In the genomic region with DNA sequence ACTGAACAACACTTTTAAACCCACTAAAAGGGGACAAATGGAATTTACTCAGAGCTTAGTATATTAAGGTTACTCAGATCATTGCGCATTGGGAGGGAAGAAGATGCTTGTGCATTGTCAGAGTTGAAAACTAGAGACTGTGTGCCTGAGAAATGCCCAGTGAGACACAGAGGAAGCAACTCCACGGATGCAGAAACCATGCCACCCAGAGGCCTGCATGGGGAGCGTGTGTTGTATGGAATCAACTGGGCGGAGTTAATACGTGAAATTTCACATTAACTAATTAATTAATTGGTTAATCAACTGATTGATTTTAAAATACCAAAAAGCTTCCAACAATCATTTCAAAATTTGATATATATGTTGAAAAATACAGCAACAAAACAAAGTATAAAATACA, we compare ENCODE assay signal across 14 cellular contexts.
DNase-seq lines count a peak whose midpoint lies in the region; ATAC-seq and TF ChIP-seq lines count a peak whose summit lies in the region.
"Had no signal": no experiment of that assay in that cellular context is flagged by ENCODE, and none has a peak within 500 bp of the region (broad histone marks: within the 10 kb centered on the region; RNA-seq: fewer than 3 reads in every experiment).

No MANE protein-coding gene starts in this region.

- H3K36me3 ChIP-seq in GM23338 (ENCODE audit: insufficient read depth) (no peaks in the 10 kb centered on the region), RWPE2 (ENCODE audit: low read depth) (no peaks in the 10 kb centered on the region)
- H3K36me3 ChIP-seq: adrenal gland, sigmoid colon, SJSA1 had no signal

- H3K4me3 Mint-ChIP-seq in GM23338: no peak overlapping the region
- H3K4me3 Mint-ChIP-seq: CD8-positive, alpha-beta T cell had no signal

- H3K9me3 ChIP-seq in AG04450 (ENCODE audit: control insufficient read depth, insufficient read depth, low read length) (no peaks in the 10 kb centered on the region), RWPE2 (ENCODE audit: severe bottlenecking) (no peaks in the 10 kb centered on the region)
- H3K9me3 ChIP-seq: adrenal gland, sigmoid colon, SJSA1 had no signal

- H3K9me2 ChIP-seq in GM23338 (ENCODE audit: insufficient read depth): no peaks in the 10 kb centered on the region

- H3K27ac ChIP-seq in AG04450 (ENCODE audit: low read depth, low read length) (no peak overlapping the region), GM23338 (ENCODE audit: low read depth) (no peak overlapping the region), RWPE2 (ENCODE audit: poor library complexity, severe bottlenecking) (no peak overlapping the region)
- H3K27ac ChIP-seq: adrenal gland, KMS-11, sigmoid colon, SJSA1 had no signal

- no peaks in the 10 kb centered on the region for H3K36me3 Mint-ChIP-seq in GM23338 (ENCODE audit: low read depth)
- H3K36me3 Mint-ChIP-seq: CD8-positive, alpha-beta T cell had no signal

- peak; percentile 42 for TF ChIP-seq CTCF in AG04450 (IDR thresholded peaks at IDR 0.05; ENCODE audit: low read depth, low read length)
- TF ChIP-seq CTCF in GM23338 (conservative IDR thresholded peaks at IDR 0.05; ENCODE audit: low read depth in 2 of 2): peak; percentile 33 to 58; a peak in 2 of 4 replicates
- peak; percentile 22 for TF ChIP-seq CTCF in RWPE2 (IDR thresholded peaks at IDR 0.05; ENCODE audit: poor library complexity, severe bottlenecking)

- H3K4me3 ChIP-seq in AG04450 (ENCODE audit: low read depth, low read length): no peak overlapping the region
- H3K4me3 ChIP-seq in GM23338: no peak overlapping the region
- no peak overlapping the region for H3K4me3 ChIP-seq in RWPE2 (ENCODE audit: severe bottlenecking)
- H3K4me3 ChIP-seq: adrenal gland, sigmoid colon, SJSA1 had no signal

- no peak overlapping the region for H2AFZ ChIP-seq in GM23338

- POLR2A ChIA-PET in AG04450 (lab: Yijun Ruan, JAX): no interaction called here

- no peaks in the 10 kb centered on the region for H4K20me1 ChIP-seq in GM23338 (replicated peaks; ENCODE audit: insufficient read depth)

- no peaks in the 10 kb centered on the region for H3K27me3 ChIP-seq in AG04450 (ENCODE audit: control insufficient read depth, insufficient read depth, low read length)
- H3K27me3 ChIP-seq in GM23338 (ENCODE audit: insufficient read depth): no peaks in the 10 kb centered on the region
- no peaks in the 10 kb centered on the region for H3K27me3 ChIP-seq in RWPE2 (ENCODE audit: insufficient read depth, poor library complexity, severe bottlenecking)
- H3K27me3 ChIP-seq: adrenal gland, sigmoid colon, SJSA1 had no signal

- no peak overlapping the region for H3K4me2 ChIP-seq in GM23338
- H3K4me2 ChIP-seq: KMS-11 had no signal

- ATAC-seq in GM23338: peak; percentile 77
- ATAC-seq in RWPE2 (ENCODE audit: low read depth): no peak
- ATAC-seq in HG03354 (IDR thresholded peaks at IDR 0.05; ENCODE audit: poor library complexity, severe bottlenecking, unreplicated experiment): no peak
- no peak for ATAC-seq in HG03520 (IDR thresholded peaks at IDR 0.05; ENCODE audit: unreplicated experiment)
- ATAC-seq: CD8-positive, alpha-beta T cell had no signal

- no peaks in the 10 kb centered on the region for H3F3A ChIP-seq in GM23338 (replicated peaks; ENCODE audit: low read depth)

- H3K4me1 ChIP-seq in GM23338 (ENCODE audit: insufficient read depth) (peaks cover 20% of the 10 kb centered on the region), RWPE2 (ENCODE audit: insufficient read depth, poor library complexity, severe bottlenecking) (peaks cover 4% of the 10 kb centered on the region)

- no peaks in the 10 kb centered on the region for H3K9me3 Mint-ChIP-seq in GM23338
- H3K9me3 Mint-ChIP-seq: CD8-positive, alpha-beta T cell had no signal

- H3K79me2 ChIP-seq in GM23338 (replicated peaks; ENCODE audit: insufficient read depth): no peaks in the 10 kb centered on the region

- CTCF ChIA-PET in AG04450 (lab: Charles Lee): interaction anchor here (0.9 to 1.3 kb wide), 4 partner anchors 14 to 392 kb away, joined by 3 to 4 read pairs (median 4); no protein-coding TSS in a partner anchor

- H3K4me1 Mint-ChIP-seq in GM23338: peaks cover 20% of the 10 kb centered on the region

- no peaks in the 10 kb centered on the region for H3K27me3 Mint-ChIP-seq in GM23338 (ENCODE audit: insufficient read depth, low read depth, poor library complexity)

- DNase-seq in AG04450 (ENCODE audit: low read depth, low spot score): no peak
- peak; percentile 35 for DNase-seq in GM23338 (ENCODE audit: low spot score)
- no peak for DNase-seq in RWPE2 (ENCODE audit: low spot score)
- DNase-seq in iPS-NIHi7 (ENCODE audit: extremely low spot score): peak; percentile 16
- DNase-seq in activated gamma-delta T cell (lab: John Stamatoyannopoulos, UW): no peak
- DNase-seq: activated CD8-positive, alpha-beta memory T cell treated with anti-CD3 and anti-CD28 coated beads, Interleukin-2, amount 50 U/mL, for 48 hours; adrenal gland; CD8-positive, alpha-beta T cell; dermis blood vessel endothelial cell; sigmoid colon had no signal

- 0 out of 2 replicates have a peak overlapping the region, but pooled peaks have one; percentile 30 for H3K27ac Mint-ChIP-seq in GM23338
- H3K27ac Mint-ChIP-seq: CD8-positive, alpha-beta T cell had no signal

TF ChIP-seq in GM23338, 12 proteins besides CTCF, POLR2A, EP300 and RAD21 (continues in another document):
- TF ChIP-seq, protein P1, sequence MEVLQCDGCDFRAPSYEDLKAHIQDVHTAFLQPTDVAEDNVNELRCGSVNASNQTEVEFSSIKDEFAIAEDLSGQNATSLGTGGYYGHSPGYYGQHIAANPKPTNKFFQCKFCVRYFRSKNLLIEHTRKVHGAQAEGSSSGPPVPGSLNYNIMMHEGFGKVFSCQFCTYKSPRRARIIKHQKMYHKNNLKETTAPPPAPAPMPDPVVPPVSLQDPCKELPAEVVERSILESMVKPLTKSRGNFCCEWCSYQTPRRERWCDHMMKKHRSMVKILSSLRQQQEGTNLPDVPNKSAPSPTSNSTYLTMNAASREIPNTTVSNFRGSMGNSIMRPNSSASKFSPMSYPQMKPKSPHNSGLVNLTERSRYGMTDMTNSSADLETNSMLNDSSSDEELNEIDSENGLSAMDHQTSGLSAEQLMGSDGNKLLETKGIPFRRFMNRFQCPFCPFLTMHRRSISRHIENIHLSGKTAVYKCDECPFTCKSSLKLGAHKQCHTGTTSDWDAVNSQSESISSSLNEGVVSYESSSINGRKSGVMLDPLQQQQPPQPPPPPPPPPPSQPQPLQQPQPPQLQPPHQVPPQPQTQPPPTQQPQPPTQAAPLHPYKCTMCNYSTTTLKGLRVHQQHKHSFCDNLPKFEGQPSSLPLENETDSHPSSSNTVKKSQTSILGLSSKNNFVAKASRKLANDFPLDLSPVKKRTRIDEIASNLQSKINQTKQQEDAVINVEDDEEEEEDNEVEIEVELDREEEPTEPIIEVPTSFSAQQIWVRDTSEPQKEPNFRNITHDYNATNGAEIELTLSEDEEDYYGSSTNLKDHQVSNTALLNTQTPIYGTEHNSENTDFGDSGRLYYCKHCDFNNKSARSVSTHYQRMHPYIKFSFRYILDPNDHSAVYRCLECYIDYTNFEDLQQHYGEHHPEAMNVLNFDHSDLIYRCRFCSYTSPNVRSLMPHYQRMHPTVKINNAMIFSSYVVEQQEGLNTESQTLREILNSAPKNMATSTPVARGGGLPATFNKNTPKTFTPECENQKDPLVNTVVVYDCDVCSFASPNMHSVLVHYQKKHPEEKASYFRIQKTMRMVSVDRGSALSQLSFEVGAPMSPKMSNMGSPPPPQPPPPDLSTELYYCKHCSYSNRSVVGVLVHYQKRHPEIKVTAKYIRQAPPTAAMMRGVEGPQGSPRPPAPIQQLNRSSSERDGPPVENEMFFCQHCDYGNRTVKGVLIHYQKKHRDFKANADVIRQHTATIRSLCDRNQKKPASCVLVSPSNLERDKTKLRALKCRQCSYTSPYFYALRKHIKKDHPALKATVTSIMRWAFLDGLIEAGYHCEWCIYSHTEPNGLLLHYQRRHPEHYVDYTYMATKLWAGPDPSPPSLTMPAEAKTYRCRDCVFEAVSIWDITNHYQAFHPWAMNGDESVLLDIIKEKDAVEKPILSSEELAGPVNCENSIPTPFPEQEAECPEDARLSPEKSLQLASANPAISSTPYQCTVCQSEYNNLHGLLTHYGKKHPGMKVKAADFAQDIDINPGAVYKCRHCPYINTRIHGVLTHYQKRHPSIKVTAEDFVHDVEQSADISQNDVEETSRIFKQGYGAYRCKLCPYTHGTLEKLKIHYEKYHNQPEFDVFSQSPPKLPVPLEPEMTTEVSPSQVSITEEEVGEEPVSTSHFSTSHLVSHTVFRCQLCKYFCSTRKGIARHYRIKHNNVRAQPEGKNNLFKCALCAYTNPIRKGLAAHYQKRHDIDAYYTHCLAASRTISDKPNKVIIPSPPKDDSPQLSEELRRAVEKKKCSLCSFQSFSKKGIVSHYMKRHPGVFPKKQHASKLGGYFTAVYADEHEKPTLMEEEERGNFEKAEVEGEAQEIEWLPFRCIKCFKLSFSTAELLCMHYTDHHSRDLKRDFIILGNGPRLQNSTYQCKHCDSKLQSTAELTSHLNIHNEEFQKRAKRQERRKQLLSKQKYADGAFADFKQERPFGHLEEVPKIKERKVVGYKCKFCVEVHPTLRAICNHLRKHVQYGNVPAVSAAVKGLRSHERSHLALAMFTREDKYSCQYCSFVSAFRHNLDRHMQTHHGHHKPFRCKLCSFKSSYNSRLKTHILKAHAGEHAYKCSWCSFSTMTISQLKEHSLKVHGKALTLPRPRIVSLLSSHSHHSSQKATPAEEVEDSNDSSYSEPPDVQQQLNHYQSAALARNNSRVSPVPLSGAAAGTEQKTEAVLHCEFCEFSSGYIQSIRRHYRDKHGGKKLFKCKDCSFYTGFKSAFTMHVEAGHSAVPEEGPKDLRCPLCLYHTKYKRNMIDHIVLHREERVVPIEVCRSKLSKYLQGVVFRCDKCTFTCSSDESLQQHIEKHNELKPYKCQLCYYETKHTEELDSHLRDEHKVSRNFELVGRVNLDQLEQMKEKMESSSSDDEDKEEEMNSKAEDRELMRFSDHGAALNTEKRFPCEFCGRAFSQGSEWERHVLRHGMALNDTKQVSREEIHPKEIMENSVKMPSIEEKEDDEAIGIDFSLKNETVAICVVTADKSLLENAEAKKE (CRISPR knock-in tag; IDR thresholded peaks at IDR 0.05): no peak
- TF ChIP-seq ZNF331 (CRISPR knock-in tag; IDR thresholded peaks at IDR 0.05; ENCODE audit: low read depth): no peak
- TF ChIP-seq NANOG (IDR thresholded peaks at IDR 0.05; ENCODE audit: borderline replicate concordance): no peak
- no peak for TF ChIP-seq STAT1 (IDR thresholded peaks at IDR 0.05; ENCODE audit: unreplicated experiment)
- TF ChIP-seq POLR2AphosphoS5 (IDR thresholded peaks at IDR 0.05; ENCODE audit: low read depth): no peak
- TF ChIP-seq, protein P2, sequence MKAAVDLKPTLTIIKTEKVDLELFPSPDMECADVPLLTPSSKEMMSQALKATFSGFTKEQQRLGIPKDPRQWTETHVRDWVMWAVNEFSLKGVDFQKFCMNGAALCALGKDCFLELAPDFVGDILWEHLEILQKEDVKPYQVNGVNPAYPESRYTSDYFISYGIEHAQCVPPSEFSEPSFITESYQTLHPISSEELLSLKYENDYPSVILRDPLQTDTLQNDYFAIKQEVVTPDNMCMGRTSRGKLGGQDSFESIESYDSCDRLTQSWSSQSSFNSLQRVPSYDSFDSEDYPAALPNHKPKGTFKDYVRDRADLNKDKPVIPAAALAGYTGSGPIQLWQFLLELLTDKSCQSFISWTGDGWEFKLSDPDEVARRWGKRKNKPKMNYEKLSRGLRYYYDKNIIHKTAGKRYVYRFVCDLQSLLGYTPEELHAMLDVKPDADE (IDR thresholded peaks at IDR 0.05): no peak

Comparison
In these comparisons a context has a peak if more than half of its experiments do, and no peak if none do; other contexts are left out.
1. DNase-seq: peak in GM23338 (single experiment) and iPS-NIHi7 (single experiment); none in AG04450 (single experiment), RWPE2 (single experiment) and activated gamma-delta T cell (single experiment).
2. Peak in every context shown above with its lines, with median percentiles within 50 percentile points of each other: CTCF ChIP-seq.